Comparison of ENCODE assay signal across 13 cellular contexts in the genomic region with DNA sequence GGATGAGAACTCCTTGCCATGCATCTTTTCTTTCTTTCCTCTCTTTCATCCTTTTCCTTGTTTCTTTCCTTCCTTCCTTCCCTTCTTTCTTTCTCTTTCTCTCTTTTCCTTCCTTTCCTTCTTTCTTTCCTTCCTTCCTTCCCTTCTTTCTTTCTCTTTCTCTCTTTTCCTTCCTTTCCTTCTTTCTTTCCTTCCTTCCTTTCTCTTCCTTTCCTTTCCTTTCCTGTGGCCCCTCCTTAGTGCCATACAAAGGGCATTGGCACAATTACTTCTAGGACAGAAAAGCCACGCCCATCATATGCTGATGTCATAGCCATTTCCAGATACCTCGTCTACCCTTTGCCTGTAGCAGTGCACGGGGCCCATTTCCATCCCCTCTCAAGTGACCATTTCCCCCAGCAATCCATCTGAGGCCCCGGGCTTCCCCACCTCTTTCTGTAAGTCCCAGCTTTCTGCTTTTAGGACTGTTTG. TPM values are rescaled to one million over a fixed set of nuclear protein-coding genes. Genes with fewer than 3 reads are reported as not detected.
A peak's percentile ranks its signal among the peaks of the same experiment; 100 is the strongest.
DNase-seq lines count a peak whose midpoint lies in the region; ATAC-seq and TF ChIP-seq lines count a peak whose summit lies in the region.
"Had no signal": no experiment of that assay in that cellular context is flagged by ENCODE, and none has a peak within 500 bp of the region (broad histone marks: within the 10 kb centered on the region; RNA-seq: fewer than 3 reads in every experiment).

No MANE protein-coding gene starts in this region.

- H3K36me3 ChIP-seq in HCT116 (ENCODE audit: control insufficient read depth in 1 of 2, insufficient read depth in 2 of 2, low read length in 2 of 2): peaks cover 0 to 8% of the 10 kb centered on the region in 2 experiments; a peak in 1 of 4 replicates

- no peak overlapping the region for H3K27ac Mint-ChIP-seq in activated CD4-positive, alpha-beta T cell treated with anti-CD3 and anti-CD28 coated beads, Interleukin-2, amount 10 ng/mL, durations not matched to agents 7 days and 5 days
- H3K27ac Mint-ChIP-seq in activated CD8-positive, alpha-beta T cell treated with anti-CD3 and anti-CD28 coated beads for 36 hours: no peak overlapping the region
- H3K27ac Mint-ChIP-seq in nephron: peak overlapping the region in 2 of 3 experiments; percentile 2 to 15

- peaks cover 6% of the 10 kb centered on the region for H3K36me3 Mint-ChIP-seq in activated CD4-positive, alpha-beta T cell treated with anti-CD3 and anti-CD28 coated beads, Interleukin-2, amount 10 ng/mL, durations not matched to agents 7 days and 5 days (ENCODE audit: low read depth)
- H3K36me3 Mint-ChIP-seq in activated CD8-positive, alpha-beta T cell treated with anti-CD3 and anti-CD28 coated beads for 36 hours (ENCODE audit: low read depth): peaks cover 10% of the 10 kb centered on the region
- peaks cover 4% of the 10 kb centered on the region for H3K36me3 Mint-ChIP-seq in nephron (ENCODE audit: low read depth)

- H3K27me3 ChIP-seq in HCT116 (ENCODE audit: insufficient read depth, low read length): no peaks in the 10 kb centered on the region
- H3K27me3 ChIP-seq: stomach had no signal

- peak overlapping the region; percentile 28; the same call in 1 of the 2 replicates for H3K9ac ChIP-seq in HCT116 (ENCODE audit: low read length)

- TF ChIP-seq RAD21 in HCT116 (IDR thresholded peaks at IDR 0.05; ENCODE audit: low read depth): no peak

- no peak for TF ChIP-seq POLR2A in HCT116 (IDR thresholded peaks at IDR 0.05; ENCODE audit: borderline replicate concordance, extremely low read depth, insufficient read depth, insufficient read length)

- H3K4me3 Mint-ChIP-seq in activated CD4-positive, alpha-beta T cell treated with anti-CD3 and anti-CD28 coated beads, Interleukin-2, amount 10 ng/mL, durations not matched to agents 7 days and 5 days: peak overlapping the region; percentile 27
- peak overlapping the region; percentile 16 for H3K4me3 Mint-ChIP-seq in activated CD8-positive, alpha-beta T cell treated with anti-CD3 and anti-CD28 coated beads for 36 hours
- H3K4me3 Mint-ChIP-seq in nephron: peak overlapping the region; percentile 52 to 78 (median 71)

- H3K79me2 ChIP-seq in HCT116 (ENCODE audit: insufficient read depth, low read length): peaks cover 24% of the 10 kb centered on the region

- no peak overlapping the region for H3K27ac ChIP-seq in HCT116 (ENCODE audit: low read depth, low read length)
- H3K27ac ChIP-seq: stomach had no signal

- no peak overlapping the region for H2AFZ ChIP-seq in HCT116 (ENCODE audit: low read depth, low read length, poor library complexity, severe bottlenecking)

- no peaks in the 10 kb centered on the region for H3K9me3 Mint-ChIP-seq in activated CD4-positive, alpha-beta T cell treated with anti-CD3 and anti-CD28 coated beads, Interleukin-2, amount 10 ng/mL, durations not matched to agents 7 days and 5 days
- H3K9me3 Mint-ChIP-seq in activated CD8-positive, alpha-beta T cell treated with anti-CD3 and anti-CD28 coated beads for 36 hours: no peaks in the 10 kb centered on the region
- H3K9me3 Mint-ChIP-seq in nephron: no peaks in the 10 kb centered on the region

- peaks cover 33% of the 10 kb centered on the region for H3K4me1 Mint-ChIP-seq in activated CD4-positive, alpha-beta T cell treated with anti-CD3 and anti-CD28 coated beads, Interleukin-2, amount 10 ng/mL, durations not matched to agents 7 days and 5 days
- H3K4me1 Mint-ChIP-seq in activated CD8-positive, alpha-beta T cell treated with anti-CD3 and anti-CD28 coated beads for 36 hours (ENCODE audit: low read depth): peaks cover 25% of the 10 kb centered on the region
- H3K4me1 Mint-ChIP-seq in nephron: peaks cover 24% of the 10 kb centered on the region

- no peak for TF ChIP-seq CTCF in HCT116 (IDR thresholded peaks at IDR 0.05 in 2 of 3, conservative IDR thresholded peaks at IDR 0.05 in 1 of 3; ENCODE audit: borderline replicate concordance in 1 of 3, insufficient read depth in 1 of 3, low read depth in 2 of 3, low read length in 2 of 3)
- TF ChIP-seq CTCF in activated CD8-positive, alpha-beta T cell treated with anti-CD3 and anti-CD28 coated beads for 36 hours (IDR thresholded peaks at IDR 0.05): no peak
- no peak for TF ChIP-seq CTCF in nephron (IDR thresholded peaks at IDR 0.05; ENCODE audit: unreplicated experiment in 3 of 3)

- H3K4me2 ChIP-seq in HCT116 (ENCODE audit: low read length): peak overlapping the region; percentile 56

- CTCF ChIA-PET in activated CD4-positive, alpha-beta T cell treated with anti-CD3 and anti-CD28 coated beads, Interleukin-2, amount 10 ng/mL, durations not matched to agents 7 days and 5 days (lab: Charles Lee): interaction anchor here (0.5 to 7.0 kb wide), 6 partner anchors 11 to 335 kb away, joined by 3 to 77 read pairs (median 4); a partner anchor contains a TSS
- CTCF ChIA-PET in HCT116 (lab: Charles Lee): interaction anchor here (2.2 kb wide), 1 partner anchor 30 kb away, joined by 10 read pairs; no protein-coding TSS in a partner anchor
- CTCF ChIA-PET in activated CD8-positive, alpha-beta T cell treated with anti-CD3 and anti-CD28 coated beads for 36 hours (lab: Charles Lee): interaction anchor here (0.6 to 5.9 kb wide), 7 partner anchors 11 to 128 kb away, joined by 3 to 69 read pairs (median 4); a partner anchor contains a TSS

- no peaks in the 10 kb centered on the region for H4K20me1 ChIP-seq in HCT116 (ENCODE audit: insufficient read depth)

- peak overlapping the region in 1 of 2 experiments; percentile 16; a peak in 1 of 4 replicates for H3K4me3 ChIP-seq in HCT116 (replicated peaks in 1 of 2; ENCODE audit: low read depth in 1 of 2, low read length in 2 of 2)
- H3K4me3 ChIP-seq: stomach had no signal

- no peak for DNase-seq in activated CD4-positive, alpha-beta T cell treated with anti-CD3 and anti-CD28 coated beads, Interleukin-2, amount 10 ng/mL, durations not matched to agents 7 days and 5 days
- DNase-seq in activated CD4-positive, alpha-beta T cell treated with anti-CD3 and anti-CD28 coated beads for 48 hours: no peak
- DNase-seq in HCT116 (ENCODE audit: low read depth, low spot score) (no peak), GM03348 (ENCODE audit: low spot score) (no peak), NCI-H2171 treated with DMSO at 0.1 percent for 48 hours (lab: John Stamatoyannopoulos, UW) (no peak)
- DNase-seq in activated CD8-positive, alpha-beta T cell treated with anti-CD3 and anti-CD28 coated beads for 36 hours: no peak
- DNase-seq: cerebellar nuclear complex, MM.1S, nucleus accumbens, stomach had no signal

- H3K9me2 ChIP-seq in HCT116 (ENCODE audit: insufficient read depth): no peaks in the 10 kb centered on the region

- BruUV-seq in HCT116 (replicated peaks; lab: Mats Ljungman, UMichigan): no TSS peak

- POLR2A ChIA-PET in activated CD4-positive, alpha-beta T cell treated with anti-CD3 and anti-CD28 coated beads, Interleukin-2, amount 10 ng/mL, durations not matched to agents 7 days and 5 days (lab: Charles Lee): interaction anchor here (0.6 kb wide), 2 partner anchors 13 to 33 kb away, joined by 4 to 7 read pairs; no protein-coding TSS in a partner anchor
- POLR2A ChIA-PET in HCT116 (lab: Charles Lee): interaction anchor here (0.6 to 0.9 kb wide), 2 partner anchors 25 to 49 kb away, joined by 3 to 6 read pairs; no protein-coding TSS in a partner anchor
- POLR2A ChIA-PET in activated CD8-positive, alpha-beta T cell treated with anti-CD3 and anti-CD28 coated beads for 36 hours (lab: Charles Lee): interaction anchor here (0.6 to 4.1 kb wide), 3 partner anchors 23 to 31 kb away, joined by 3 to 31 read pairs (median 15); no protein-coding TSS in a partner anchor

- intact Hi-C loops in HCT116 (cut with micrococcal nuclease): loop anchor here (1.0 to 5.0 kb wide), 2 partner anchors 30 to 299 kb away; no protein-coding TSS in a partner anchor
- intact Hi-C loops in activated CD8-positive, alpha-beta T cell treated with anti-CD3 and anti-CD28 coated beads for 36 hours (cut with micrococcal nuclease): no loop called here

- no peaks in the 10 kb centered on the region for H3K9me3 ChIP-seq in HCT116 (ENCODE audit: control insufficient read depth in 1 of 2, insufficient read depth in 1 of 2, low read depth in 1 of 2, low read length in 2 of 2)
- H3K9me3 ChIP-seq: stomach had no signal

- no peaks in the 10 kb centered on the region for H3K27me3 Mint-ChIP-seq in activated CD4-positive, alpha-beta T cell treated with anti-CD3 and anti-CD28 coated beads, Interleukin-2, amount 10 ng/mL, durations not matched to agents 7 days and 5 days
- H3K27me3 Mint-ChIP-seq in activated CD8-positive, alpha-beta T cell treated with anti-CD3 and anti-CD28 coated beads for 36 hours: no peaks in the 10 kb centered on the region
- H3K27me3 Mint-ChIP-seq in nephron (ENCODE audit: low read depth): peaks cover 4% of the 10 kb centered on the region

- ATAC-seq in HCT116: peak; percentile 57
- ATAC-seq in activated CD8-positive, alpha-beta T cell treated with anti-CD3 and anti-CD28 coated beads for 36 hours: no peak
- no peak for ATAC-seq in GM21360 (IDR thresholded peaks at IDR 0.05; ENCODE audit: unreplicated experiment)

- peaks cover 25 to 40% of the 10 kb centered on the region in 2 experiments for H3K4me1 ChIP-seq in HCT116 (ENCODE audit: control insufficient read depth in 1 of 2, insufficient read depth in 2 of 2, low read length in 2 of 2)

- RAD21 ChIA-PET in HCT116 (lab: Charles Lee; ENCODE audit: low non-redundant PET in 1 of 2, low total read pairs in 2 of 2, uncharacterized antibody in 2 of 2, unreplicated experiment in 2 of 2): no interaction called here

RNA-seq across cellular contexts. Expression of a gene that starts 2.2 kb away (rescaled TPM):
- 10 to 100 TPM; 77.8 to 85.6 TPM for total RNA-seq in activated CD4-positive, alpha-beta T cell treated with anti-CD3 and anti-CD28 coated beads, Interleukin-2, amount 10 ng/mL, durations not matched to agents 7 days and 5 days
- total RNA-seq in HCT116 (2021; ENCODE audit: unreplicated experiment): 67.2 TPM
- polyA plus RNA-seq in HCT116 (2012): 40.7 and 42.0 TPM in 2 replicates
- 10 to 100 TPM; 35.0 to 35.4 TPM for total RNA-seq in activated CD8-positive, alpha-beta T cell treated with anti-CD3 and anti-CD28 coated beads for 36 hours

RNA-seq across cellular contexts. Expression of a gene that starts 7.4 kb away (rescaled TPM):
- total RNA-seq in activated CD4-positive, alpha-beta T cell treated with anti-CD3 and anti-CD28 coated beads, Interleukin-2, amount 10 ng/mL, durations not matched to agents 7 days and 5 days: 100 to 1,000 TPM; 403 to 429 TPM
- total RNA-seq in HCT116 (2021; ENCODE audit: unreplicated experiment): 223 TPM
- 175 and 226 TPM in 2 replicates for polyA plus RNA-seq in HCT116 (2012)
- 10 to 100 TPM; 66.9 to 67.1 TPM for total RNA-seq in activated CD8-positive, alpha-beta T cell treated with anti-CD3 and anti-CD28 coated beads for 36 hours

RNA-seq across cellular contexts. Expression of a gene that starts 7.5 kb away (rescaled TPM):
- total RNA-seq in activated CD4-positive, alpha-beta T cell treated with anti-CD3 and anti-CD28 coated beads, Interleukin-2, amount 10 ng/mL, durations not matched to agents 7 days and 5 days: under 1 TPM; 0.17 to 0.21 TPM
- 0.93 TPM for total RNA-seq in HCT116 (2021; ENCODE audit: unreplicated experiment)
- 0.74 and 0.83 TPM in 2 replicates for polyA plus RNA-seq in HCT116 (2012)
- under 1 TPM in 1 of 2 experiments, not detected in 1; 0.23 TPM for total RNA-seq in activated CD8-positive, alpha-beta T cell treated with anti-CD3 and anti-CD28 coated beads for 36 hours
- total RNA-seq: kidney epithelial cell, stomach had no signal

RNA-seq across cellular contexts. Expression of a gene that starts 21.2 kb away (rescaled TPM):
- total RNA-seq in activated CD4-positive, alpha-beta T cell treated with anti-CD3 and anti-CD28 coated beads, Interleukin-2, amount 10 ng/mL, durations not matched to agents 7 days and 5 days: 10 to 100 TPM; 27.8 to 27.9 TPM
- total RNA-seq in HCT116 (2021; ENCODE audit: unreplicated experiment): 99.4 TPM
- 71.0 and 92.8 TPM in 2 replicates for polyA plus RNA-seq in HCT116 (2012)
- total RNA-seq in activated CD8-positive, alpha-beta T cell treated with anti-CD3 and anti-CD28 coated beads for 36 hours: 10 to 100 TPM; 62.5 to 66.6 TPM

RNA-seq across cellular contexts. Expression of a gene that starts 31.6 kb away (rescaled TPM):
- total RNA-seq in activated CD4-positive, alpha-beta T cell treated with anti-CD3 and anti-CD28 coated beads, Interleukin-2, amount 10 ng/mL, durations not matched to agents 7 days and 5 days: 10 to 100 TPM; 16.6 to 18.2 TPM
- total RNA-seq in HCT116 (2021; ENCODE audit: unreplicated experiment): 12.1 TPM
- 8.7 and 9.0 TPM in 2 replicates for polyA plus RNA-seq in HCT116 (2012)
- 1 to 10 TPM; 7.4 to 8.6 TPM for total RNA-seq in activated CD8-positive, alpha-beta T cell treated with anti-CD3 and anti-CD28 coated beads for 36 hours

Comparison
In these comparisons a context has a peak if more than half of its experiments do, and no peak if none do; other contexts are left out.
1. H3K27ac Mint-ChIP-seq: peak in nephron (2 of 3); none in activated CD4-positive, alpha-beta T cell treated with anti-CD3 and anti-CD28 coated beads, Interleukin-2, amount 10 ng/mL, durations not matched to agents 7 days and 5 days (single experiment) and activated CD8-positive, alpha-beta T cell treated with anti-CD3 and anti-CD28 coated beads for 36 hours (single experiment).
2. H3K4me3 Mint-ChIP-seq: peak in every context shown above with its lines; median percentile 71 in nephron; 27 in activated CD4-positive, alpha-beta T cell treated with anti-CD3 and anti-CD28 coated beads, Interleukin-2, amount 10 ng/mL, durations not matched to agents 7 days and 5 days; 16 in activated CD8-positive, alpha-beta T cell treated with anti-CD3 and anti-CD28 coated beads for 36 hours.